In genomic region chr7:98066934-98067507, GRCh38 we compare ENCODE assay signal across 1 cellular context.
TF ChIP-seq lines count a peak whose summit lies in the region.

No MANE protein-coding gene starts in this region.

TF ChIP-seq in HepG2, 621 proteins besides CTCF, POLR2A, EP300 and RAD21:
- no peak for TF ChIP-seq LRRFIP1 (CRISPR knock-in tag; conservative IDR thresholded peaks at IDR 0.05)
- no peak for TF ChIP-seq E2F1 (CRISPR knock-in tag; IDR thresholded peaks at IDR 0.05)
- no peak for TF ChIP-seq PCBP2 (optimal IDR thresholded peaks at IDR 0.05; ENCODE audit: low read depth, low read length, poor library complexity, severe bottlenecking)
- 0 out of 2 replicates have a peak, but pooled peaks have one; percentile 51 for TF ChIP-seq ZNF652 (CRISPR knock-in tag; IDR thresholded peaks at IDR 0.05; ENCODE audit: borderline replicate concordance, low read depth)
- TF ChIP-seq ZNF382 (CRISPR knock-in tag; IDR thresholded peaks at IDR 0.05; ENCODE audit: borderline replicate concordance): no peak
- 0 out of 2 replicates have a peak, but pooled peaks have one; percentile 23 for TF ChIP-seq ZMYM3 (CRISPR knock-in tag; IDR thresholded peaks at IDR 0.05)
- peak; percentile 92 for TF ChIP-seq ZNF121 (CRISPR knock-in tag; IDR thresholded peaks at IDR 0.05)
- TF ChIP-seq AGO2 (optimal IDR thresholded peaks at IDR 0.05; ENCODE audit: low read depth, low read length): no peak
- no peak for TF ChIP-seq TP53 (CRISPR knock-in tag; conservative IDR thresholded peaks at IDR 0.05)
- no peak for TF ChIP-seq NR0B2 (CRISPR knock-in tag; IDR thresholded peaks at IDR 0.05)
- TF ChIP-seq CEBPB (IDR thresholded peaks at IDR 0.05; ENCODE audit: borderline replicate concordance, low read depth, low read length): peak; percentile 14; the same call in 1 of the 2 replicates
- 0 out of 2 replicates have a peak, but pooled peaks have one; percentile 15 for TF ChIP-seq PATZ1 (CRISPR knock-in tag; IDR thresholded peaks at IDR 0.05)
- no peak for TF ChIP-seq GMEB1 (CRISPR knock-in tag; IDR thresholded peaks at IDR 0.05; ENCODE audit: borderline replicate concordance)
